ENCODE assay signal across 16 cellular contexts in the genomic region with DNA sequence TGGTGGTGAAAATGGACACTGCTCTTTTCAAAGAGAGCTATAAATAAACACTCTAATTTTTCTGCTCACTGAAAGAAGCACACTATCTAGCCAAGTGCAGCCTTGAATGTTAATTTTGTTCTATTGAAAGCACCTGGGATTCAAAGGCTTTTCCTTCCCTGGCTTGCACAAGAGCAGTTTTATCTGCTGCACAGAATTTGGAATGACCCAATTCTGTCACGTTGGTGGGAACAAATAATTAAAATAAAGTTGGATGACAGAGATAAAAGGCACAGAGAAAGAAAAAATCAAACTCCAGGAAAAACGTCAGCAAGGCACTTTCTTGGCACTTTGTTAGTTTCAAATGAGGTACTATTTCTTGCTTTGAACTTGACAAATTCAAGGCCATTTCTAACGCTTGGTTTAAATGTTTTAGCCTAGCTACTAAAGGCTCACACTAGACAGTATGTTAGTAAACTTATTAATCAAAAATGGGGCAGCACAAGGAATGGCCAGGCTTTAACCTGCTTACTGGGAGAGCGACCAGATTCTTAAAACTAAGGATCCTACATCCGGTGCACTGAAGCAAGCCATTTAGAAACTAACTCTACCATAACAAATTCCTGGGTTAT.
DNase-seq lines count a peak whose midpoint lies in the region; ATAC-seq and TF ChIP-seq lines count a peak whose summit lies in the region.
"Had no signal": no experiment of that assay in that cellular context is flagged by ENCODE, and none has a peak within 500 bp of the region (broad histone marks: within the 10 kb centered on the region; RNA-seq: fewer than 3 reads in every experiment).

No MANE protein-coding gene starts in this region.

- no peak overlapping the region for H3K27ac ChIP-seq in CD4-positive, CD25-positive, alpha-beta regulatory T cell (ENCODE audit: insufficient read depth, low read length, poor library complexity, severe bottlenecking)
- no peak overlapping the region for H3K27ac ChIP-seq in OCI-LY7 (ENCODE audit: low read depth, low read length, poor library complexity, severe bottlenecking)
- H3K27ac ChIP-seq: KMS-11 had no signal

- H3K27me3 ChIP-seq in CD4-positive, CD25-positive, alpha-beta regulatory T cell (ENCODE audit: control insufficient read depth, insufficient read depth, low read length), result no peaks in the 10 kb centered on the region

- no peak for TF ChIP-seq CTCF in OCI-LY7 (conservative IDR thresholded peaks at IDR 0.05; ENCODE audit: low read length)

- H3K36me3 Mint-ChIP-seq in CD4-positive, CD25-positive, alpha-beta regulatory T cell, result peaks cover 35% of the 10 kb centered on the region

- POLR2A ChIA-PET in OCI-LY7 (lab: Charles Lee), result interaction anchor here (0.5 to 2.0 kb wide), 8 partner anchors 8 to 145 kb away, joined by 3 to 8 read pairs (median 4); no protein-coding TSS in a partner anchor

- intact Hi-C loops in OCI-LY7 (cut with micrococcal nuclease; ENCODE audit: unreplicated experiment), result no loop called here

- H3K9me2 ChIP-seq in OCI-LY7 (ENCODE audit: insufficient read depth, low read length), result no peaks in the 10 kb centered on the region

- DNase-seq in CD4-positive, CD25-positive, alpha-beta regulatory T cell, result no peak
- no peak for DNase-seq in OCI-LY7 (ENCODE audit: low spot score)
- peak; percentile 1 for DNase-seq in cerebellum (ENCODE audit: low spot score)
- peak; percentile 61 for DNase-seq in pons (ENCODE audit: low spot score)
- DNase-seq in stimulated activated CD4-positive, alpha-beta T cell treated with anti-CD3 and anti-CD28 coated beads, Interleukin-4, amount 100 ng/mL, for 1 hour, result no peak
- DNase-seq in GM19238 (ENCODE audit: insufficient read length, low spot score), result no peak
- DNase-seq: DMS53, H9, NCI-H1092, NCI-H2081 treated with DMSO at 0.1 percent for 48 hours, NCI-H2227 treated with DMSO at 0.1 percent for 48 hours, NCI-H524, OCI-M1, SHP77 treated with DMSO at 0.1 percent for 48 hours had no signal

- no peak for ATAC-seq in CD4-positive, CD25-positive, alpha-beta regulatory T cell (ENCODE audit: low read depth in 2 of 2)
- ATAC-seq in GM21390 (IDR thresholded peaks at IDR 0.05; ENCODE audit: unreplicated experiment), result no peak

- H3K4me1 ChIP-seq in CD4-positive, CD25-positive, alpha-beta regulatory T cell (ENCODE audit: control insufficient read depth, insufficient read depth, low read length, poor library complexity, severe bottlenecking), result peaks cover 19% of the 10 kb centered on the region
- peaks cover 17% of the 10 kb centered on the region for H3K4me1 ChIP-seq in OCI-LY7 (ENCODE audit: insufficient read depth, low read length, poor library complexity, severe bottlenecking)

- H3K4me1 Mint-ChIP-seq in CD4-positive, CD25-positive, alpha-beta regulatory T cell, result peaks cover 12 to 43% (median 32%) of the 10 kb centered on the region in 4 donors

- no peaks in the 10 kb centered on the region for H3K27me3 Mint-ChIP-seq in CD4-positive, CD25-positive, alpha-beta regulatory T cell

- no peaks in the 10 kb centered on the region for H3K79me2 ChIP-seq in OCI-LY7 (ENCODE audit: insufficient read depth, low read depth, low read length)

- CTCF ChIA-PET in OCI-LY7 (lab: Charles Lee; ENCODE audit: unreplicated experiment), result no interaction called here

- peak overlapping the region; percentile 62 for H3K4me2 ChIP-seq in OCI-LY7 (ENCODE audit: low read length)
- H3K4me2 ChIP-seq: KMS-11 had no signal

- H3K9me3 Mint-ChIP-seq in CD4-positive, CD25-positive, alpha-beta regulatory T cell, result peaks cover 0 to 2% (median 0%) of the 10 kb centered on the region in 7 donors

- no TSS peak for BruUV-seq in OCI-LY7 (replicated peaks; lab: Mats Ljungman, UMichigan)

- H3K36me3 ChIP-seq in CD4-positive, CD25-positive, alpha-beta regulatory T cell (ENCODE audit: control insufficient read depth, insufficient read depth, low read length), result peaks cover 5% of the 10 kb centered on the region
- H3K36me3 ChIP-seq in OCI-LY7 (ENCODE audit: insufficient read depth, low read length), result peaks cover 4% of the 10 kb centered on the region; the same call in 1 of the 2 replicates

- peak overlapping the region; percentile 100 for H2AFZ ChIP-seq in OCI-LY7 (ENCODE audit: low read length)

- peak overlapping the region; percentile 64 for H3K4me3 ChIP-seq in CD4-positive, CD25-positive, alpha-beta regulatory T cell (ENCODE audit: low read depth, low read length)
- peak overlapping the region; percentile 55 for H3K4me3 ChIP-seq in OCI-LY7 (ENCODE audit: low read depth, low read length, poor library complexity, severe bottlenecking)

- H3K27ac Mint-ChIP-seq in CD4-positive, CD25-positive, alpha-beta regulatory T cell, result peak overlapping the region in 1 of 3 donors; percentile 52
- H3K27ac Mint-ChIP-seq: H9 had no signal

- H4K20me1 ChIP-seq in OCI-LY7 (ENCODE audit: insufficient read depth, low read length), result no peaks in the 10 kb centered on the region

- peak overlapping the region in 1 of 4 donors; percentile 43 for H3K4me3 Mint-ChIP-seq in CD4-positive, CD25-positive, alpha-beta regulatory T cell
- H3K4me3 Mint-ChIP-seq: H9 had no signal

- H3K9me3 ChIP-seq in CD4-positive, CD25-positive, alpha-beta regulatory T cell (ENCODE audit: control insufficient read depth in 2 of 2, low read length in 2 of 2), result no peaks in the 10 kb centered on the region
- peaks cover 24% of the 10 kb centered on the region; the same call in 1 of the 2 replicates for H3K9me3 ChIP-seq in OCI-LY7 (ENCODE audit: low read length)

Comparison
In these comparisons a context has a peak if more than half of its experiments do, and no peak if none do; other contexts are left out.
1. DNase-seq: peak in cerebellum (single experiment) and pons (single experiment); none in CD4-positive, CD25-positive, alpha-beta regulatory T cell (0 of 3), OCI-LY7 (single experiment), stimulated activated CD4-positive, alpha-beta T cell treated with anti-CD3 and anti-CD28 coated beads, Interleukin-4, amount 100 ng/mL, for 1 hour (single experiment) and GM19238 (single experiment).